Comparison of ENCODE assay signal across 1 cellular context in genomic region chr3:123605789-123606234, GRCh38.
TF ChIP-seq lines count a peak whose summit lies in the region.

No MANE protein-coding gene starts in this region.

TF ChIP-seq in A549, 52 proteins besides CTCF, POLR2A, EP300 and RAD21 (continued from another document):
- no peak for TF ChIP-seq REST (IDR thresholded peaks at IDR 0.05)
- no peak for TF ChIP-seq ZNF302 (CRISPR knock-in tag; IDR thresholded peaks at IDR 0.05)
- TF ChIP-seq MAFK (IDR thresholded peaks at IDR 0.05; ENCODE audit: partially characterized antibody): no peak
- no peak for TF ChIP-seq HOXB13 (CRISPR knock-in tag; IDR thresholded peaks at IDR 0.05; ENCODE audit: low read depth)
- no peak for TF ChIP-seq HMGXB4 (CRISPR knock-in tag; IDR thresholded peaks at IDR 0.05; ENCODE audit: borderline replicate concordance)
- TF ChIP-seq EHMT2 (IDR thresholded peaks at IDR 0.05; ENCODE audit: low read depth): no peak
- no peak for TF ChIP-seq ZC3H11A (IDR thresholded peaks at IDR 0.05)
- TF ChIP-seq HOXB5 (CRISPR knock-in tag; IDR thresholded peaks at IDR 0.05): no peak
- TF ChIP-seq KDM5A (IDR thresholded peaks at IDR 0.05): no peak
- TF ChIP-seq FOXS1 (CRISPR knock-in tag; IDR thresholded peaks at IDR 0.05): no peak
- TF ChIP-seq EHF (CRISPR knock-in tag; IDR thresholded peaks at IDR 0.05): no peak
- peak in 1 of 2 experiments; percentile 43; a peak in 2 of 4 replicates for TF ChIP-seq CEBPB (IDR thresholded peaks at IDR 0.05)
- TF ChIP-seq ESRRA (IDR thresholded peaks at IDR 0.05; ENCODE audit: borderline replicate concordance, low read length): peak; percentile 83; the same call in 1 of the 2 replicates
- TF ChIP-seq RFX5 (IDR thresholded peaks at IDR 0.05): no peak
- no peak for TF ChIP-seq BHLHE40 (IDR thresholded peaks at IDR 0.05; ENCODE audit: low read depth, low read length)
- no peak for TF ChIP-seq ZFP36 (IDR thresholded peaks at IDR 0.05; ENCODE audit: borderline replicate concordance, partially characterized antibody)
- TF ChIP-seq E2F6 (IDR thresholded peaks at IDR 0.05; ENCODE audit: borderline replicate concordance, low read depth): no peak
